Comparison of ENCODE assay signal across 22 cellular contexts in the genomic region with DNA sequence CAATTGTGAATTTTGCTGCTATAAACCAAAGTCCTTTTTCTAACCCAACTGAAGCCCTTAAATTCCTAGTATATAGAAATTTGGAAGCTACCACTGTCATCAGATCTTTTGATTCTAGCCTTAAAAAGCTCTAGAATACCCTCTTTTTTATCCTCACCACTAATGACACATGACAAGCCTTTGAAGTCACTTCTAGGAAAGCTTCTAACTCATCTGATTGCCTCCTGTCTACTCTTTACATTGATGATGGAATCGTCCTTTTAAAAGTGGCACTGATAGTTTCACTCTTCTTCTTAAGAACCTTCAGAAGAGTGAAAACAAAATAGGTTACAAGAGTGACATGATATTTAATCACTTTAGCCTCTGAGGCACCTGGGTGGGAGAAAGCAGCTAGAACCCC.
DNase-seq lines count a peak whose midpoint lies in the region; ATAC-seq and TF ChIP-seq lines count a peak whose summit lies in the region.
"Had no signal": no experiment of that assay in that cellular context is flagged by ENCODE, and none has a peak within 500 bp of the region (broad histone marks: within the 10 kb centered on the region; RNA-seq: fewer than 3 reads in every experiment).

No MANE protein-coding gene starts in this region.

- peak overlapping the region; percentile 2; the same call in 1 of the 2 replicates for H3K4me2 ChIP-seq in OCI-LY1 (ENCODE audit: low read length)
- H3K4me2 ChIP-seq: smooth muscle cell had no signal

- peaks cover 66% of the 10 kb centered on the region for H3K4me1 Mint-ChIP-seq in activated T-cell treated with anti-CD3 and anti-CD28 coated beads, Interleukin-2, amount 50 U/mL, for 72 hours (ENCODE audit: low read depth)
- H3K4me1 Mint-ChIP-seq in activated naive CD8-positive, alpha-beta T cell (ENCODE audit: low read depth), result peaks cover 73% of the 10 kb centered on the region
- H3K4me1 Mint-ChIP-seq in stimulated activated memory B cell treated with anti-CD40 and anti-IgM and Interleukin-4, amounts not matched to agents 10 μg/mL and 1 μg/mL and 100 μg/mL, for 72 hours, result peaks cover 49% of the 10 kb centered on the region

- peaks cover under 1 to 1% of the 10 kb centered on the region in 2 donors for H3K36me3 Mint-ChIP-seq in activated T-cell treated with anti-CD3 and anti-CD28 coated beads, Interleukin-2, amount 50 U/mL, for 72 hours (ENCODE audit: insufficient read depth in 2 of 2)
- peaks cover 1% of the 10 kb centered on the region for H3K36me3 Mint-ChIP-seq in activated naive CD8-positive, alpha-beta T cell
- H3K36me3 Mint-ChIP-seq in stimulated activated memory B cell treated with anti-CD40 and anti-IgM and Interleukin-4, amounts not matched to agents 10 μg/mL and 1 μg/mL and 100 μg/mL, for 72 hours, result no peaks in the 10 kb centered on the region

- H3K27me3 Mint-ChIP-seq in activated T-cell treated with anti-CD3 and anti-CD28 coated beads, Interleukin-2, amount 50 U/mL, for 72 hours (ENCODE audit: low read depth), result no peaks in the 10 kb centered on the region
- no peaks in the 10 kb centered on the region for H3K27me3 Mint-ChIP-seq in activated naive CD8-positive, alpha-beta T cell
- no peaks in the 10 kb centered on the region for H3K27me3 Mint-ChIP-seq in stimulated activated memory B cell treated with anti-CD40 and anti-IgM and Interleukin-4, amounts not matched to agents 10 μg/mL and 1 μg/mL and 100 μg/mL, for 72 hours

- H3K9me3 ChIP-seq in OCI-LY1 (ENCODE audit: low read length), result no peaks in the 10 kb centered on the region
- H3K9me3 ChIP-seq: ascending aorta, vagina had no signal

- H3K79me2 ChIP-seq in OCI-LY1 (ENCODE audit: insufficient read depth, low read length), result no peaks in the 10 kb centered on the region

- no peaks in the 10 kb centered on the region for H3K36me3 ChIP-seq in OCI-LY1 (ENCODE audit: insufficient read depth, low read length)
- H3K36me3 ChIP-seq: ascending aorta, vagina had no signal

- DNase-seq in activated T-cell treated with anti-CD3 and anti-CD28 coated beads, Interleukin-2, amount 50 U/mL, for 72 hours, result no peak
- DNase-seq in activated T-cell treated with anti-CD3 and anti-CD28 coated beads for 4 hours (no peak), posterior vena cava (ENCODE audit: low spot score) (no peak)
- DNase-seq: activated CD4-positive, alpha-beta T cell treated with anti-CD3 and anti-CD28 coated beads, Interleukin-2, amount 50 U/mL, for 1 hour; Kasumi-1; NCI-H1105; NCI-H2081 treated with DMSO at 0.1 percent for 48 hours; NCI-H446 treated with DMSO at 0.1 percent for 48 hours; NK-92 treated with Interleukin-12 subunit alpha and Interleukin-12 subunit beta, amount 100 ng/mL, for 24 hours; stimulated activated CD4-positive, alpha-beta T cell treated with anti-CD3 and anti-CD28 coated beads, Interleukin-4, amount 100 ng/mL, for 24 hours; substantia nigra had no signal

- H3K9me3 Mint-ChIP-seq in activated T-cell treated with anti-CD3 and anti-CD28 coated beads, Interleukin-2, amount 50 U/mL, for 72 hours, result peaks cover under 1 to 1% of the 10 kb centered on the region in 2 donors
- H3K9me3 Mint-ChIP-seq in activated naive CD8-positive, alpha-beta T cell (ENCODE audit: low read depth), result no peaks in the 10 kb centered on the region
- no peaks in the 10 kb centered on the region for H3K9me3 Mint-ChIP-seq in stimulated activated memory B cell treated with anti-CD40 and anti-IgM and Interleukin-4, amounts not matched to agents 10 μg/mL and 1 μg/mL and 100 μg/mL, for 72 hours

- no peak overlapping the region for H3K9ac ChIP-seq in OCI-LY1 (ENCODE audit: low read length)
- H3K9ac ChIP-seq: GM23248 had no signal

- no peaks in the 10 kb centered on the region for H3K27me3 ChIP-seq in OCI-LY1 (ENCODE audit: insufficient read depth, low read length)
- H3K27me3 ChIP-seq: ascending aorta, vagina had no signal

- no peak for TF ChIP-seq CTCF in OCI-LY1 (IDR thresholded peaks at IDR 0.05; ENCODE audit: low read length)

- H3F3A ChIP-seq in OCI-LY1 (ENCODE audit: insufficient read depth, low read length), result peaks cover 3% of the 10 kb centered on the region; the same call in 1 of the 2 replicates

- H3K4me3 Mint-ChIP-seq in activated T-cell treated with anti-CD3 and anti-CD28 coated beads, Interleukin-2, amount 50 U/mL, for 72 hours, result peak overlapping the region; percentile 11 to 38
- peak overlapping the region; percentile 61 for H3K4me3 Mint-ChIP-seq in activated naive CD8-positive, alpha-beta T cell
- no peak overlapping the region for H3K4me3 Mint-ChIP-seq in stimulated activated memory B cell treated with anti-CD40 and anti-IgM and Interleukin-4, amounts not matched to agents 10 μg/mL and 1 μg/mL and 100 μg/mL, for 72 hours

- no peak overlapping the region for H2AFZ ChIP-seq in OCI-LY1 (ENCODE audit: low read length)
- H2AFZ ChIP-seq: GM23248 had no signal

- no peaks in the 10 kb centered on the region for H3K9me2 ChIP-seq in OCI-LY1 (ENCODE audit: low read depth, low read length)

- H3K27ac ChIP-seq in OCI-LY1 (ENCODE audit: low read depth, low read length, poor library complexity, severe bottlenecking), result no peak overlapping the region
- H3K27ac ChIP-seq: ascending aorta, GM23248, RWPE1, vagina had no signal

- no peak overlapping the region for H3K4me3 ChIP-seq in OCI-LY1 (ENCODE audit: low read depth, low read length, poor library complexity, severe bottlenecking)
- H3K4me3 ChIP-seq: ascending aorta, GM23248, smooth muscle cell, vagina had no signal

- ATAC-seq in activated T-cell treated with anti-CD3 and anti-CD28 coated beads, Interleukin-2, amount 50 U/mL, for 72 hours (replicated peaks in 1 of 2), result peak; percentile 74 to 82
- ATAC-seq in stimulated activated memory B cell treated with anti-CD40 and anti-IgM and Interleukin-4, amounts not matched to agents 10 μg/mL and 1 μg/mL and 100 μg/mL, for 72 hours, result no peak
- no peak for ATAC-seq in HG02759 (IDR thresholded peaks at IDR 0.05; ENCODE audit: unreplicated experiment)
- ATAC-seq in GM21423 (IDR thresholded peaks at IDR 0.05; ENCODE audit: unreplicated experiment), result no peak
- ATAC-seq: left lobe of liver had no signal

- H3K4me1 ChIP-seq in OCI-LY1 (ENCODE audit: insufficient read depth, low read length, severe bottlenecking), result peaks cover 38% of the 10 kb centered on the region
- H3K4me1 ChIP-seq: ascending aorta, vagina had no signal

- peak overlapping the region; percentile 3 for H3K27ac Mint-ChIP-seq in activated T-cell treated with anti-CD3 and anti-CD28 coated beads, Interleukin-2, amount 50 U/mL, for 72 hours
- peak overlapping the region; percentile 90 for H3K27ac Mint-ChIP-seq in activated naive CD8-positive, alpha-beta T cell
- peak overlapping the region; percentile 26 for H3K27ac Mint-ChIP-seq in stimulated activated memory B cell treated with anti-CD40 and anti-IgM and Interleukin-4, amounts not matched to agents 10 μg/mL and 1 μg/mL and 100 μg/mL, for 72 hours

- H4K20me1 ChIP-seq in OCI-LY1 (ENCODE audit: insufficient read depth, low read length), result no peaks in the 10 kb centered on the region

- intact Hi-C loops in posterior vena cava (cut with DNase I), result no loop called here

Comparison
In these comparisons a context has a peak if more than half of its experiments do, and no peak if none do; other contexts are left out.
1. ATAC-seq: peak in activated T-cell treated with anti-CD3 and anti-CD28 coated beads, Interleukin-2, amount 50 U/mL, for 72 hours (2 of 2); none in stimulated activated memory B cell treated with anti-CD40 and anti-IgM and Interleukin-4, amounts not matched to agents 10 μg/mL and 1 μg/mL and 100 μg/mL, for 72 hours (single experiment), HG02759 (single experiment) and GM21423 (single experiment).
2. H3K27ac Mint-ChIP-seq: peak in every context shown above with its lines; median percentile 90 in activated naive CD8-positive, alpha-beta T cell; 26 in stimulated activated memory B cell treated with anti-CD40 and anti-IgM and Interleukin-4, amounts not matched to agents 10 μg/mL and 1 μg/mL and 100 μg/mL, for 72 hours; 3 in activated T-cell treated with anti-CD3 and anti-CD28 coated beads, Interleukin-2, amount 50 U/mL, for 72 hours.